8 cellular contexts compared by ENCODE assay signal in the genomic region with DNA sequence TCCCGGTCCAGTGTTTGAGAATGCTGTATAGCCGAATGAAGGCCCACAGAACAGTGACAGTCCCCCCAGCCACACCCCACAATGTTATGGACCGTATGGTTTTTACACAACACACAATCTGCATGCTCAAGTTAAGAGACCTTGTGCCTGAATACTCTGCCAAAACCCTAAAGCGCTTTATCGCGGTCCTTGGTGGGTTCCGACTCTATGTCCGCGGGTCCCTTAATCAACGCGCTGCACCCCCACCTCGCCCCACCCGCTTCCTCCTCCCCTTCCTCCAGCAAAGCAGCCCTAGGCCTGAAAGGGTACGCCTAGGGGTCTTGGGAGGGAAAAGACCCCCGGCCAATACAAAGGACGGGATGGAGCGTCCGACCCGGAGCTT. TPM values are rescaled to one million over a fixed set of nuclear protein-coding genes. Genes with fewer than 3 reads are reported as not detected.
DNase-seq lines count a peak whose midpoint lies in the region; ATAC-seq and TF ChIP-seq lines count a peak whose summit lies in the region.

No MANE protein-coding gene starts in this region.

- H3K4me3 Mint-ChIP-seq in MCF 10A (ENCODE audit: unreplicated experiment) = peak overlapping the region; percentile 76

- peaks cover 64% of the 10 kb centered on the region for H3K36me3 Mint-ChIP-seq in MCF 10A (ENCODE audit: insufficient read depth, unreplicated experiment)

- POLR2A ChIA-PET in MCF 10A (lab: Yijun Ruan, JAX) = interaction anchor here (0.9 to 3.2 kb wide), 9 partner anchors 10 to 709 kb away, joined by 3 to 43 read pairs (median 4); a partner anchor contains a TSS

- intact Hi-C loops in MCF 10A (cut with micrococcal nuclease) (no loop called here), left colon (cut with DNase I, micrococcal nuclease) (no loop called here)

- peak overlapping the region; percentile 95 for H3K27ac Mint-ChIP-seq in MCF 10A (ENCODE audit: low read depth, unreplicated experiment)

- peaks cover 28% of the 10 kb centered on the region for H3K4me1 Mint-ChIP-seq in MCF 10A (ENCODE audit: insufficient read depth, unreplicated experiment)

- ATAC-seq in HG03039 (IDR thresholded peaks at IDR 0.05; ENCODE audit: unreplicated experiment) = peak; percentile 15
- ATAC-seq in left colon = peak; percentile 48

- DNase-seq in NCI-H146 (lab: John Stamatoyannopoulos, UW) (peak; percentile 50), NCI-H146 treated with DMSO at 0.1 percent for 48 hours (lab: John Stamatoyannopoulos, UW; ENCODE audit: unreplicated experiment) (no peak), SW480 (ENCODE audit: low spot score) (peak; percentile 29), MCF 10A (ENCODE audit: unreplicated experiment) (peak; percentile 28), left colon (peak; percentile 44 to 66), superior temporal gyrus (ENCODE audit: extremely low spot score) (no peak)
- DNase-seq in stimulated activated CD4-positive, alpha-beta T cell treated with anti-CD3 and anti-CD28 coated beads, Interleukin-4, amount 100 ng/mL, for 4 hours = peak; percentile 8 to 36

- no peak for TF ChIP-seq CTCF in MCF 10A (IDR thresholded peaks at IDR 0.05; ENCODE audit: unreplicated experiment)

- H3K27me3 Mint-ChIP-seq in MCF 10A (ENCODE audit: insufficient read depth, unreplicated experiment) = no peaks in the 10 kb centered on the region

- BruUV-seq in MCF 10A (replicated peaks; lab: Mats Ljungman, UMichigan) = TSS peak; percentile 31

- H3K9me3 Mint-ChIP-seq in MCF 10A (ENCODE audit: unreplicated experiment) = no peaks in the 10 kb centered on the region

- CTCF ChIA-PET in MCF 10A (lab: Yijun Ruan, JAX) = interaction anchor here (0.6 to 1.3 kb wide), 3 partner anchors 12 to 96 kb away, joined by 3 to 4 read pairs (median 3); no protein-coding TSS in a partner anchor

RNA-seq across cellular contexts. Expression of a gene that starts 0.4 kb away (rescaled TPM):
- total RNA-seq in MCF 10A (2022) (159 and 180 TPM in 2 replicates), left colon (10 to 100 TPM; 82.4 to 83.8 TPM)

RNA-seq across cellular contexts. Expression of a gene that starts 21.0 kb away (rescaled TPM):
- total RNA-seq in MCF 10A (2022) (202 and 255 TPM in 2 replicates), left colon (100 to 1,000 TPM; 102 to 113 TPM)

Comparison
In these comparisons a context has a peak if more than half of its experiments do, and no peak if none do; other contexts are left out.
1. DNase-seq: peak in NCI-H146 (single experiment), SW480 (single experiment), MCF 10A (single experiment), left colon (2 of 2) and stimulated activated CD4-positive, alpha-beta T cell treated with anti-CD3 and anti-CD28 coated beads, Interleukin-4, amount 100 ng/mL, for 4 hours (2 of 2); none in NCI-H146 treated with DMSO at 0.1 percent for 48 hours (single experiment) and superior temporal gyrus (single experiment).